Comparison of ENCODE assay signal across 8 cellular contexts in genomic region chr15:59492389-59493377, GRCh38. TPM values are rescaled to one million over a fixed set of nuclear protein-coding genes. Genes with fewer than 3 reads are reported as not detected.
A peak's percentile ranks its signal among the peaks of the same experiment; 100 is the strongest.
DNase-seq lines count a peak whose midpoint lies in the region; ATAC-seq lines count a peak whose summit lies in the region.

No MANE protein-coding gene starts in this region.

- H3K27me3 Mint-ChIP-seq in memory B cell, result no peaks in the 10 kb centered on the region

- H3K4me1 Mint-ChIP-seq in memory B cell, result peaks cover 4% of the 10 kb centered on the region

- H3K27ac Mint-ChIP-seq in memory B cell, result no peak overlapping the region

- H3K36me3 Mint-ChIP-seq in memory B cell, result no peaks in the 10 kb centered on the region

- DNase-seq in Ammon's horn (ENCODE audit: low spot score) (peak; percentile 88), HCEC 1CT (peak; percentile 67), NCI-H69 (lab: John Stamatoyannopoulos, UW) (peak; percentile 83), memory B cell (ENCODE audit: low spot score in 2 of 2) (peak; percentile 52 to 53), mesenteric fat pad (ENCODE audit: low spot score) (no peak)
- peak; percentile 35 to 43 for DNase-seq in activated CD4-positive, alpha-beta T cell treated with anti-CD3 and anti-CD28 coated beads, Interleukin-2, amount 50 U/mL, for 4 hours
- peak; percentile 25 for DNase-seq in effector CD8-positive, alpha-beta T cell (lab: John Stamatoyannopoulos, UW)
- peak; percentile 6 for DNase-seq in stimulated activated CD8-positive, alpha-beta memory T cell treated with anti-CD3 and anti-CD28 coated beads, Interleukin-12 subunit alpha, Interleukin-12 subunit beta, amount 100 ng/mL, for 4 hours (ENCODE audit: low read depth)

- no peak overlapping the region for H3K4me3 Mint-ChIP-seq in memory B cell

- peak; percentile 85 for ATAC-seq in memory B cell (ENCODE audit: low read depth)

- H3K9me3 Mint-ChIP-seq in memory B cell, result peaks cover 2% of the 10 kb centered on the region

RNA-seq across cellular contexts. Expression of gene FAM81A, which starts 54.7 kb away (rescaled TPM):
- total RNA-seq in mesenteric fat pad, result 0.35 TPM
